In the genomic region with DNA sequence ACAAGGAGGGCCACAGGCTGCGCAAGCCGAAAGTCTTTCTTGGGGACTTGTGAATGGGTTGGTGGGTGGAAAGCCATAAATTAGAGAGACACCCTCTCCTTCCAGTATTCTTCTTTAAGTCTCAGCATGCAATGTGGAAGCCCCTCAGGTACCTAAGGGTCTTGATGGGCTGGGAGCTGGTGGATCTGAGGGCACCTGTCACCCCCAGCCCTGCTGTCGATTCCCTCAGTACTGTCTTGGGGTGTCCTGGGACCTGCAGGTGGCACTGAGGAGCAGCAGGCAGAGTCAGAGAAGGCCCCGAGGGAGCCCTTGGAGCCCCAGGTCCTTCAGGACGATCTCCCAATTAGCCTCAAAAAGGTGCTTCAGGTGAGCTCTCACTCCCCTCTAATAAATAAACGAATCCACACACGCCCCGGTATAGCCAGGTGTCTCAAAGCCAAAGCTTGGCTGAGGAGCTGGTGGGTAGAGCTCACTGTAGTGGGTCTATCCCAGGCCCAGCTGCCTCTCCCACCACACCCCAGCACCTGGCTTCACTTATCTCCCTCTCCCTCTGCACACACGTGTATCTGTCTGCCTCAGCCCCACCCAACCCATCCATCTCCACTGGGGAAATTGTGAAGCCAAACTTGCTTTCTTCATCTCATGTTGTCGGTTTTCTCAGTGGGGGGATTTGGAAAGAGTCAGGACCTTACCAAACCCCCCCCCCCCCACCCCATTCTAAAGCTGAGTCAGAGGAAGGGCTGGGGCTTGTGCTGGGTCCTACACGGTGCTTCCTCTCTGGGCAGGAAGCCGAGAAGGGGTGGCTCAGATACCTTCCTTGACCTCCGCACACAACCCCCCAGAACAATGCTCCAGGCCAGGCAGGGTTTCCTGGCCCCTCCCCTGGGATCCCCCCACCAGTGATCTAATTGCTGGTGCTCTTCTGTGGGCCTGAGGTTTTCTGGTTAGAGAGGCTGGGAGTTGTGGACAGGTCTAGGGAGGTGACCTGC, we compare ENCODE assay signal across 8 cellular contexts. TPM values are rescaled to one million over a fixed set of nuclear protein-coding genes. Genes with fewer than 3 reads are reported as not detected.
DNase-seq lines count a peak whose midpoint lies in the region; ATAC-seq and TF ChIP-seq lines count a peak whose summit lies in the region.

No MANE protein-coding gene starts in this region.

- intact Hi-C loops in Caco-2 (cut with micrococcal nuclease; ENCODE audit: unreplicated experiment) (no loop called here), prostate gland (cut with DNase I) (loop anchor here (5.0 kb wide), 1 partner anchor 90 kb away; a partner anchor contains a TSS)

- H3K27ac ChIP-seq in prostate gland: peak overlapping the region; percentile 92 to 93

- peaks cover 6% of the 10 kb centered on the region for H3K36me3 Mint-ChIP-seq in Caco-2 (ENCODE audit: insufficient read depth, unreplicated experiment)
- no peaks in the 10 kb centered on the region for H3K36me3 Mint-ChIP-seq in activated CD4-positive, alpha-beta T cell treated with anti-CD3 and anti-CD28 coated beads, Interleukin-2, amount 10 ng/mL, durations not matched to agents 7 days and 5 days (ENCODE audit: low read depth)

- H3K9me3 ChIP-seq in Caco-2: no peaks in the 10 kb centered on the region
- no peaks in the 10 kb centered on the region for H3K9me3 ChIP-seq in prostate gland

- H3K27ac Mint-ChIP-seq in Caco-2 (ENCODE audit: unreplicated experiment): no peak overlapping the region
- peak overlapping the region; percentile 68 for H3K27ac Mint-ChIP-seq in activated CD4-positive, alpha-beta T cell treated with anti-CD3 and anti-CD28 coated beads, Interleukin-2, amount 10 ng/mL, durations not matched to agents 7 days and 5 days

- TF ChIP-seq POLR2A in prostate gland (IDR thresholded peaks at IDR 0.05): no peak

- H3K36me3 ChIP-seq in Caco-2 (ENCODE audit: control insufficient read depth, insufficient read depth, low read length) (no peaks in the 10 kb centered on the region), prostate gland (peaks cover 0 to 5% of the 10 kb centered on the region in 2 donors)

- POLR2A ChIA-PET in Caco-2 (lab: Charles Lee): interaction anchor here (0.6 to 1.0 kb wide), 2 partner anchors 53 to 80 kb away, joined by 3 to 6 read pairs; no protein-coding TSS in a partner anchor
- POLR2A ChIA-PET in activated CD4-positive, alpha-beta T cell treated with anti-CD3 and anti-CD28 coated beads, Interleukin-2, amount 10 ng/mL, durations not matched to agents 7 days and 5 days (lab: Charles Lee): interaction anchor here (0.6 kb wide), 1 partner anchor 82 kb away, joined by 3 read pairs; a partner anchor contains a TSS

- ATAC-seq in GM21423 (IDR thresholded peaks at IDR 0.05; ENCODE audit: unreplicated experiment) (no peak), HG03175 (IDR thresholded peaks at IDR 0.05; ENCODE audit: unreplicated experiment) (no peak)

- H3K27me3 Mint-ChIP-seq in Caco-2 (ENCODE audit: insufficient read depth, unreplicated experiment): no peaks in the 10 kb centered on the region
- no peaks in the 10 kb centered on the region for H3K27me3 Mint-ChIP-seq in activated CD4-positive, alpha-beta T cell treated with anti-CD3 and anti-CD28 coated beads, Interleukin-2, amount 10 ng/mL, durations not matched to agents 7 days and 5 days

- H3K4me1 ChIP-seq in Caco-2 (peaks cover 20% of the 10 kb centered on the region), prostate gland (replicated peaks) (peaks cover 19% of the 10 kb centered on the region)

- BruUV-seq in Caco-2 (replicated peaks; lab: Mats Ljungman, UMichigan): no TSS peak

- H3K9me3 Mint-ChIP-seq in Caco-2 (ENCODE audit: unreplicated experiment): no peaks in the 10 kb centered on the region
- H3K9me3 Mint-ChIP-seq in activated CD4-positive, alpha-beta T cell treated with anti-CD3 and anti-CD28 coated beads, Interleukin-2, amount 10 ng/mL, durations not matched to agents 7 days and 5 days: no peaks in the 10 kb centered on the region

- DNase-seq in Caco-2: no peak
- DNase-seq in Kasumi-1 (lab: John Stamatoyannopoulos, UW): peak; percentile 42 to 47
- DNase-seq in activated CD4-positive, alpha-beta T cell treated with anti-CD3 and anti-CD28 coated beads, Interleukin-2, amount 10 ng/mL, durations not matched to agents 7 days and 5 days: peak; percentile 37
- DNase-seq in fibroblast of the aortic adventitia (ENCODE audit: low read depth): no peak
- DNase-seq in prostate gland (ENCODE audit: low spot score): peak; percentile 37
- DNase-seq in iPS-NIHi7 (ENCODE audit: extremely low spot score): no peak

- TF ChIP-seq CTCF in Caco-2 (IDR thresholded peaks at IDR 0.05; ENCODE audit: insufficient read depth in 1 of 2, low read depth in 1 of 2, low read length in 1 of 2, severe bottlenecking in 1 of 2, unreplicated experiment in 1 of 2): peak in 1 of 2 experiments; percentile 45
- peak; percentile 31 for TF ChIP-seq CTCF in fibroblast of the aortic adventitia (IDR thresholded peaks at IDR 0.05; ENCODE audit: insufficient read depth, low read length)
- TF ChIP-seq CTCF in prostate gland (IDR thresholded peaks at IDR 0.05): peak in 2 of 4 experiments; percentile 38 to 52

- H3K4me3 ChIP-seq in Caco-2 (ENCODE audit: low read depth, low read length): no peak overlapping the region
- peak overlapping the region; percentile 81 for H3K4me3 ChIP-seq in fibroblast of the aortic adventitia (ENCODE audit: low read depth, low read length)
- peak overlapping the region; percentile 71 to 74 for H3K4me3 ChIP-seq in prostate gland

- 32% methylated on average over 13 of the region's 13 CpGs for WGBS in prostate gland

- no peaks in the 10 kb centered on the region for H3K27me3 ChIP-seq in Caco-2 (replicated peaks; ENCODE audit: control insufficient read depth, insufficient read depth, low read length)
- H3K27me3 ChIP-seq in prostate gland (replicated peaks; ENCODE audit: insufficient read depth): no peaks in the 10 kb centered on the region

- peak overlapping the region; percentile 88 for H3K4me3 Mint-ChIP-seq in Caco-2 (ENCODE audit: unreplicated experiment)
- H3K4me3 Mint-ChIP-seq in activated CD4-positive, alpha-beta T cell treated with anti-CD3 and anti-CD28 coated beads, Interleukin-2, amount 10 ng/mL, durations not matched to agents 7 days and 5 days: peak overlapping the region; percentile 79

- CTCF ChIA-PET in Caco-2 (lab: Charles Lee): interaction anchor here (0.6 to 1.1 kb wide), 4 partner anchors 9 to 477 kb away, joined by 3 to 9 read pairs (median 4); no protein-coding TSS in a partner anchor
- CTCF ChIA-PET in activated CD4-positive, alpha-beta T cell treated with anti-CD3 and anti-CD28 coated beads, Interleukin-2, amount 10 ng/mL, durations not matched to agents 7 days and 5 days (lab: Charles Lee): interaction anchor here (0.6 to 3.9 kb wide), 18 partner anchors 9 to 237 kb away, joined by 3 to 48 read pairs (median 3); a partner anchor contains a TSS

- H3K4me1 Mint-ChIP-seq in Caco-2 (ENCODE audit: low read depth, unreplicated experiment): peaks cover 19% of the 10 kb centered on the region
- H3K4me1 Mint-ChIP-seq in activated CD4-positive, alpha-beta T cell treated with anti-CD3 and anti-CD28 coated beads, Interleukin-2, amount 10 ng/mL, durations not matched to agents 7 days and 5 days: peaks cover 30% of the 10 kb centered on the region

RNA-seq across cellular contexts. Expression of a gene that starts 1.6 kb away (rescaled TPM):
- total RNA-seq in Caco-2 (2022) (44.0 and 48.2 TPM in 2 replicates), fibroblast of the aortic adventitia (ENCODE audit: low replicate concordance) (39.0 and 69.9 TPM in 2 replicates), prostate gland (100 to 1,000 TPM in 1 of 2 donors, 10 to 100 TPM in 1; 72.5 to 138 TPM)
- 10 to 100 TPM; 40.2 to 45.0 TPM for total RNA-seq in activated CD4-positive, alpha-beta T cell treated with anti-CD3 and anti-CD28 coated beads, Interleukin-2, amount 10 ng/mL, durations not matched to agents 7 days and 5 days

RNA-seq across cellular contexts. Expression of a gene that starts 10.8 kb away (rescaled TPM):
- 13.8 and 16.0 TPM in 2 replicates for total RNA-seq in Caco-2 (2022)
- total RNA-seq in activated CD4-positive, alpha-beta T cell treated with anti-CD3 and anti-CD28 coated beads, Interleukin-2, amount 10 ng/mL, durations not matched to agents 7 days and 5 days: 1 to 10 TPM; 8.2 to 8.3 TPM
- 2.4 and 5.3 TPM in 2 replicates for total RNA-seq in fibroblast of the aortic adventitia (ENCODE audit: low replicate concordance)
- 10 to 100 TPM; 10.3 to 23.4 TPM for total RNA-seq in prostate gland

RNA-seq across cellular contexts. Expression of a gene that starts 19.1 kb away (rescaled TPM):
- 0.32 TPM in 1 of 2 replicates, not detected in the other for total RNA-seq in Caco-2 (2022)
- not detected for total RNA-seq in activated CD4-positive, alpha-beta T cell treated with anti-CD3 and anti-CD28 coated beads, Interleukin-2, amount 10 ng/mL, durations not matched to agents 7 days and 5 days
- not detected in 2 replicates for total RNA-seq in fibroblast of the aortic adventitia (ENCODE audit: low replicate concordance)
- total RNA-seq in prostate gland: under 1 TPM in 1 of 2 donors, not detected in 1; 0.51 TPM

RNA-seq across cellular contexts. Expression of a gene that starts 19.1 kb away (rescaled TPM):
- 0.26 and 0.61 TPM in 2 replicates for total RNA-seq in Caco-2 (2022)
- under 1 TPM; 0.50 to 0.73 TPM for total RNA-seq in activated CD4-positive, alpha-beta T cell treated with anti-CD3 and anti-CD28 coated beads, Interleukin-2, amount 10 ng/mL, durations not matched to agents 7 days and 5 days
- 0.09 TPM in 1 of 2 replicates, not detected in the other for total RNA-seq in fibroblast of the aortic adventitia (ENCODE audit: low replicate concordance)
- total RNA-seq in prostate gland: 1 to 10 TPM; 2.3 to 5.3 TPM

RNA-seq across cellular contexts. Expression of a gene that starts 25.9 kb away (rescaled TPM):
- total RNA-seq in Caco-2 (2022) (3.4 and 3.5 TPM in 2 replicates), fibroblast of the aortic adventitia (ENCODE audit: low replicate concordance) (0.90 TPM in 1 of 2 replicates, not detected in the other), prostate gland (1 to 10 TPM; 5.9 to 8.4 TPM)
- total RNA-seq in activated CD4-positive, alpha-beta T cell treated with anti-CD3 and anti-CD28 coated beads, Interleukin-2, amount 10 ng/mL, durations not matched to agents 7 days and 5 days: 1 to 10 TPM; 2.3 to 2.7 TPM

Comparison
In these comparisons a context has a peak if more than half of its experiments do, and no peak if none do; other contexts are left out.
1. DNase-seq: peak in Kasumi-1 (2 of 2), activated CD4-positive, alpha-beta T cell treated with anti-CD3 and anti-CD28 coated beads, Interleukin-2, amount 10 ng/mL, durations not matched to agents 7 days and 5 days (single experiment) and prostate gland (single experiment); none in Caco-2 (0 of 2), fibroblast of the aortic adventitia (single experiment) and iPS-NIHi7 (single experiment).